In the genomic region with DNA sequence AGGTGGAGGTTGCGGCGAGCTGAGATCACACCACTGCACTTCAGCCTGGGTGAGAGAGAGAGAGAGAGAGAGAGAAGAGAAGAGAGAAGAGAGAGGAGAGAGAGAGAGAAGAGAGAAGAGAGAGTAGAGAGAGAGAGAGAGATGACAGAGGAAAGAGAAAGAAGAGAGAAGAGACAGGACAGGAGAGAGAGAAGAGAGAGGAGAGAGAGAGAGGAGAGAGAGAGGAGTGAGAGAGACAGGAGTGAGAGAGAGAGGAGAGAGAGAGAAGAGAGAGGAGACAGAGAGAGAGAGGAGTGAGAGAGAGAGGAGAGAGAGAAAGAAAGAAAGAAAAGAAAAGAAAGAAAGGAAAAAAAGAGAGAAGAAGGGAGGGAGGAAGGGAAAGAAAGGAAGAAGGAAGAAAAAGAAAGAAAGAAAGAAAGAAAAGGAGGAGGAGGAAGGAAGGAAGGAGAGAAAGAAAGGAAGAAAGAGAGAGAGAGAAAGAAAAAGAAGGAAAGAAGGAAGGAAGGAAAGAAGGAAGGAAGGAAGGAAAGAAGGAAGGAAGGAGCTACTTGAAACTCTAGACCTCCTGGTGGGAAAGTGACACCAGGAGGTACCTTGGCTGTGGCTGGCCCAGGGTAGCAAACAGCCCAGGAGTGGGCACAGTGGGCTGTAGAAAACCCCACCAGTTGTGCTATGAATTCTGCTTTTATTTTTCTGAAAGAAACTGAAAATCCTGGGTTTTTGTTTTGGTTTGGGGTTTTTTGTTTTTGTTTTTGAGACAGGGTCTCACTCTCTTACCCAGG, we compare ENCODE assay signal across 21 cellular contexts.
DNase-seq lines count a peak whose midpoint lies in the region; ATAC-seq and TF ChIP-seq lines count a peak whose summit lies in the region.
"Had no signal": no experiment of that assay in that cellular context is flagged by ENCODE, and none has a peak within 500 bp of the region (broad histone marks: within the 10 kb centered on the region; RNA-seq: fewer than 3 reads in every experiment).

No MANE protein-coding gene starts in this region.

- CTCF ChIA-PET in Calu3 (lab: Charles Lee), result no interaction called here

- no peaks in the 10 kb centered on the region for H3K9me3 ChIP-seq in parathyroid adenoma (ENCODE audit: control insufficient read depth, low read length)
- H3K9me3 ChIP-seq: Caco-2 had no signal

- H3K36me3 Mint-ChIP-seq in activated naive CD4-positive, alpha-beta T cell treated with anti-CD3 and anti-CD28 coated beads, Interleukin-2, amount 50 U/mL, for 72 hours, result no peaks in the 10 kb centered on the region
- no peaks in the 10 kb centered on the region for H3K36me3 Mint-ChIP-seq in Calu3 (ENCODE audit: insufficient read depth, unreplicated experiment)
- H3K36me3 Mint-ChIP-seq in activated T-helper 2 cell treated with anti-CD3 and anti-CD28 coated beads, Interferon-gamma antibody, Interleukin-2, Interleukin-4, amounts not matched to agents 10 μg/mL and 5 μg/mL and 100 μg/mL, durations not matched to agents 14 hours and 24 hours and 36 hours (ENCODE audit: low read depth), result no peaks in the 10 kb centered on the region

- H3K79me2 ChIP-seq in parathyroid adenoma, result no peaks in the 10 kb centered on the region

- intact Hi-C loops in Calu3 (cut with micrococcal nuclease; ENCODE audit: unreplicated experiment), result no loop called here
- intact Hi-C loops in activated T-helper 2 cell treated with anti-CD3 and anti-CD28 coated beads, Interferon-gamma antibody, Interleukin-2, Interleukin-4, amounts not matched to agents 10 μg/mL and 5 μg/mL and 100 μg/mL, durations not matched to agents 14 hours and 24 hours and 36 hours (cut with micrococcal nuclease), result no loop called here

- H3K27me3 ChIP-seq in parathyroid adenoma (ENCODE audit: control insufficient read depth, insufficient read depth, low read length), result no peaks in the 10 kb centered on the region

- TF ChIP-seq CTCF in Calu3 (IDR thresholded peaks at IDR 0.05; ENCODE audit: unreplicated experiment) (no peak), parathyroid adenoma (IDR thresholded peaks at IDR 0.05) (peak; percentile 36)

- no TSS peak for BruUV-seq in Calu3 (replicated peaks; lab: Mats Ljungman, UMichigan)

- no peak overlapping the region for H3K4me2 ChIP-seq in parathyroid adenoma (ENCODE audit: low read length)

- DNase-seq in activated naive CD4-positive, alpha-beta T cell treated with anti-CD3 and anti-CD28 coated beads, Interleukin-2, amount 50 U/mL, for 72 hours (ENCODE audit: low spot score in 2 of 2), result no peak
- no peak for DNase-seq in activated naive CD4-positive, alpha-beta T cell treated with anti-CD3 and anti-CD28 coated beads, Interleukin-2, amount 50 U/mL, for 16 hours
- no peak for DNase-seq in Calu3
- no peak for DNase-seq in activated T-helper 2 cell treated with anti-CD3 and anti-CD28 coated beads, Interferon-gamma antibody, Interleukin-2, Interleukin-4, amounts not matched to agents 10 μg/mL and 5 μg/mL and 100 μg/mL, durations not matched to agents 14 hours and 24 hours and 36 hours (ENCODE audit: low spot score)
- DNase-seq in UCSD-AML1 (lab: John Stamatoyannopoulos, UW; ENCODE audit: unreplicated experiment), result no peak
- DNase-seq in central memory CD4-positive, alpha-beta T cell, result no peak
- DNase-seq: Caco-2; CD4-positive, alpha-beta T cell; DMS153; H7; Karpas-422; MV-4-11; NCI-H1694; NCI-H2081 treated with DMSO at 0.1 percent for 48 hours; NCI-H2171 treated with DMSO at 0.1 percent for 48 hours; NCI-H524 treated with DMSO at 0.1 percent for 48 hours; NCI-H82 had no signal

- H3K36me3 ChIP-seq in parathyroid adenoma (ENCODE audit: control insufficient read depth, insufficient read depth, low read length), result no peaks in the 10 kb centered on the region

- no peak overlapping the region for H3K4me3 Mint-ChIP-seq in Calu3 (ENCODE audit: low read depth, unreplicated experiment)
- H3K4me3 Mint-ChIP-seq in activated T-helper 2 cell treated with anti-CD3 and anti-CD28 coated beads, Interferon-gamma antibody, Interleukin-2, Interleukin-4, amounts not matched to agents 10 μg/mL and 5 μg/mL and 100 μg/mL, durations not matched to agents 14 hours and 24 hours and 36 hours (ENCODE audit: low read depth), result no peak overlapping the region
- H3K4me3 Mint-ChIP-seq: CD4-positive, alpha-beta T cell had no signal

- peak overlapping the region; percentile 20 to 60 for H3K27ac Mint-ChIP-seq in activated naive CD4-positive, alpha-beta T cell treated with anti-CD3 and anti-CD28 coated beads, Interleukin-2, amount 50 U/mL, for 72 hours
- H3K27ac Mint-ChIP-seq in Calu3 (ENCODE audit: unreplicated experiment), result peak overlapping the region; percentile 0
- H3K27ac Mint-ChIP-seq in activated T-helper 2 cell treated with anti-CD3 and anti-CD28 coated beads, Interferon-gamma antibody, Interleukin-2, Interleukin-4, amounts not matched to agents 10 μg/mL and 5 μg/mL and 100 μg/mL, durations not matched to agents 14 hours and 24 hours and 36 hours, result peak overlapping the region; percentile 37
- H3K27ac Mint-ChIP-seq: CD4-positive, alpha-beta T cell had no signal

- H3K27me3 Mint-ChIP-seq in Calu3 (ENCODE audit: unreplicated experiment), result no peaks in the 10 kb centered on the region
- peaks cover 2% of the 10 kb centered on the region for H3K27me3 Mint-ChIP-seq in activated T-helper 2 cell treated with anti-CD3 and anti-CD28 coated beads, Interferon-gamma antibody, Interleukin-2, Interleukin-4, amounts not matched to agents 10 μg/mL and 5 μg/mL and 100 μg/mL, durations not matched to agents 14 hours and 24 hours and 36 hours (ENCODE audit: low read depth)
- H3K27me3 Mint-ChIP-seq: CD4-positive, alpha-beta T cell had no signal

- peaks cover 88% of the 10 kb centered on the region for H3K4me1 ChIP-seq in parathyroid adenoma

- no peak overlapping the region for H3K4me3 ChIP-seq in parathyroid adenoma (ENCODE audit: low read depth, low read length)

- H2AFZ ChIP-seq in parathyroid adenoma, result peak overlapping the region; percentile 48

- H3K27ac ChIP-seq in parathyroid adenoma, result peak overlapping the region; percentile 99

- no peak for ATAC-seq in activated naive CD4-positive, alpha-beta T cell treated with anti-CD3 and anti-CD28 coated beads, Interleukin-2, amount 50 U/mL, for 72 hours
- no peak for ATAC-seq in SK-N-SH treated with all-trans-retinoic acid at 6 μM for 48 hours
- ATAC-seq: Panc1 had no signal

- H3K9me3 Mint-ChIP-seq in activated naive CD4-positive, alpha-beta T cell treated with anti-CD3 and anti-CD28 coated beads, Interleukin-2, amount 50 U/mL, for 72 hours, result no peaks in the 10 kb centered on the region
- peaks cover 4% of the 10 kb centered on the region for H3K9me3 Mint-ChIP-seq in Calu3 (ENCODE audit: low read depth, unreplicated experiment)
- no peaks in the 10 kb centered on the region for H3K9me3 Mint-ChIP-seq in activated T-helper 2 cell treated with anti-CD3 and anti-CD28 coated beads, Interferon-gamma antibody, Interleukin-2, Interleukin-4, amounts not matched to agents 10 μg/mL and 5 μg/mL and 100 μg/mL, durations not matched to agents 14 hours and 24 hours and 36 hours
- H3K9me3 Mint-ChIP-seq: CD4-positive, alpha-beta T cell; IgD-negative memory B cell had no signal

- H3K9ac ChIP-seq in parathyroid adenoma, result no peak overlapping the region

- H3K4me1 Mint-ChIP-seq in Calu3 (ENCODE audit: low read depth, unreplicated experiment), result peaks cover 8% of the 10 kb centered on the region
- peaks cover 29% of the 10 kb centered on the region for H3K4me1 Mint-ChIP-seq in activated T-helper 2 cell treated with anti-CD3 and anti-CD28 coated beads, Interferon-gamma antibody, Interleukin-2, Interleukin-4, amounts not matched to agents 10 μg/mL and 5 μg/mL and 100 μg/mL, durations not matched to agents 14 hours and 24 hours and 36 hours (ENCODE audit: low read depth)

TF ChIP-seq in SK-N-SH treated with all-trans-retinoic acid at 6 μM for 48 hours, 23 proteins besides CTCF, POLR2A, EP300 and RAD21:
- no peak for TF ChIP-seq RARB (CRISPR knock-in tag; IDR thresholded peaks at IDR 0.05)
- TF ChIP-seq ZFP3 (CRISPR knock-in tag; IDR thresholded peaks at IDR 0.05), result no peak
- no peak for TF ChIP-seq ISL1 (CRISPR knock-in tag; IDR thresholded peaks at IDR 0.05)
- TF ChIP-seq SNAI2 (CRISPR knock-in tag; IDR thresholded peaks at IDR 0.05), result no peak
- TF ChIP-seq CSDC2 (CRISPR knock-in tag; IDR thresholded peaks at IDR 0.05), result no peak
